Comparison of ENCODE assay signal across 1 cellular context in the genomic region with DNA sequence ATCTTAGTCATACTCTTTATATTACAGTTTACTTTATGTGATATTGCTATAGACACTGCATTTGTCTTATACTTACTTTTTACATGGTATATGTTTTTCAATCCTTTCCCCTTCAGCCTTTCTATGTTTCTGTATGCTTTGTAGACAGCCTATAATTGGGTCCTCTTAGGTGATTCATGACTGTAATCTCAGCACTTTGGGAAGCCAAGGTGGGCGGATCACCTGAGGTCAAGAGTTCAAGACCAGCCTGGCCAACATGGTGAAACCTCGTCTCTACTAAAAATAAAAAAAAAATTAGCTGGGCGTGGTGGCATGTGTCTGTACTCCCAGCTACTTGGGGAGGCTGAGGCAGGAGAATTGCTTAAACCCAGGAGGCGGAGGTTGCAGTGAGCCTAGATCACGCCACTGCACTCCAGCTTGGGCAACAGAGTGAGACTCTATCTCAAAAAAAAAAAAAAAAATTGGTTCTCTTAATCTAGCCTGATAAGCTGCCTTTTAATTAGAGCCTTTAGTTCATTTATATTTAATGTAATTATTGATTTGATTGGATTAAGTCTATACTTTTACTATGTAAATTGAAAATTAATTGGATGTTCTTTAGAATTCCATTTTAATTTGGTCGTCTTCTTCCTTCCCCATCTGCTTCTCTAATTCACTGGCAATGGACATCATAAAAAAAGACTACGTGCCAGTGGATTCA.
TF ChIP-seq lines count a peak whose summit lies in the region.

No MANE protein-coding gene starts in this region.

TF ChIP-seq in K562, 482 proteins besides CTCF, POLR2A, EP300 and RAD21:
- TF ChIP-seq EGR1 (conservative IDR thresholded peaks at IDR 0.05): peak; percentile 56
- peak; percentile 90 for TF ChIP-seq ZNF507 (tag; conservative IDR thresholded peaks at IDR 0.05)
TF ChIP-seq in K562: peak in this region for 2; not testable (repeated sequence) for 480.
